16 cellular contexts compared by ENCODE assay signal in genomic region chr2:215635788-215636139, GRCh38.
DNase-seq lines count a peak whose midpoint lies in the region; ATAC-seq and TF ChIP-seq lines count a peak whose summit lies in the region.
"Had no signal": no experiment of that assay in that cellular context is flagged by ENCODE, and none has a peak within 500 bp of the region (broad histone marks: within the 10 kb centered on the region; RNA-seq: fewer than 3 reads in every experiment).

No MANE protein-coding gene starts in this region.

- DNase-seq in COLO829 (ENCODE audit: low spot score): peak; percentile 14
- peak; percentile 64 for DNase-seq in M059J (ENCODE audit: low read depth)
- no peak for DNase-seq in left lung
- DNase-seq in NCI-H2081 (lab: John Stamatoyannopoulos, UW): no peak
- DNase-seq in SW 1271 (lab: John Stamatoyannopoulos, UW): no peak
- DNase-seq in NCI-H146 (lab: John Stamatoyannopoulos, UW): no peak
- DNase-seq in GM19240 (ENCODE audit: insufficient read length, low spot score): no peak
- DNase-seq: activated CD4-positive, CD25-positive, alpha-beta regulatory T cell; activated T-cell treated with anti-CD3 and anti-CD28 coated beads, Interleukin-2, amount 50 U/mL, for 72 hours; aorta; CD8-positive, alpha-beta T cell; immature natural killer cell; naive B cell; NCI-H1105 had no signal

- H3K36me3 Mint-ChIP-seq in dendritic cell treated with granulocyte-macrophage colony-stimulating factor and Interleukin-4, amounts not matched to agents 40 ng/mL and 50 ng/mL, for 4 days (ENCODE audit: low read depth): peaks cover 16% of the 10 kb centered on the region
- H3K36me3 Mint-ChIP-seq: CD8-positive, alpha-beta T cell had no signal

- H3K9me3 ChIP-seq in left lung: peaks cover 0 to 27% of the 10 kb centered on the region in 2 donors
- H3K9me3 ChIP-seq: SJSA1 had no signal

- peaks cover 68% of the 10 kb centered on the region for H3K9me3 Mint-ChIP-seq in dendritic cell treated with granulocyte-macrophage colony-stimulating factor and Interleukin-4, amounts not matched to agents 40 ng/mL and 50 ng/mL, for 4 days

- H3K4me1 ChIP-seq in left lung: peaks cover 0 to 6% of the 10 kb centered on the region in 2 donors
- H3K4me1 ChIP-seq: SJSA1 had no signal

- intact Hi-C loops in dendritic cell treated with granulocyte-macrophage colony-stimulating factor and Interleukin-4, amounts not matched to agents 40 ng/mL and 50 ng/mL, for 4 days (cut with micrococcal nuclease): no loop called here
- intact Hi-C loops in left lung (cut with DNase I): no loop called here

- no peaks in the 10 kb centered on the region for H3K36me3 ChIP-seq in left lung
- H3K36me3 ChIP-seq: SJSA1 had no signal

- H3K4me3 Mint-ChIP-seq in dendritic cell treated with granulocyte-macrophage colony-stimulating factor and Interleukin-4, amounts not matched to agents 40 ng/mL and 50 ng/mL, for 4 days: no peak overlapping the region
- H3K4me3 Mint-ChIP-seq: activated T-cell treated with anti-CD3 and anti-CD28 coated beads, Interleukin-2, amount 50 U/mL, for 72 hours; CD8-positive, alpha-beta T cell; immature natural killer cell; naive B cell had no signal

- H3K4me1 Mint-ChIP-seq in dendritic cell treated with granulocyte-macrophage colony-stimulating factor and Interleukin-4, amounts not matched to agents 40 ng/mL and 50 ng/mL, for 4 days (ENCODE audit: low read depth): peaks cover 7% of the 10 kb centered on the region
- H3K4me1 Mint-ChIP-seq: immature natural killer cell, naive B cell had no signal

- no peaks in the 10 kb centered on the region for H3K27me3 ChIP-seq in left lung
- H3K27me3 ChIP-seq: SJSA1 had no signal

- peaks cover 25% of the 10 kb centered on the region for H3K27me3 Mint-ChIP-seq in dendritic cell treated with granulocyte-macrophage colony-stimulating factor and Interleukin-4, amounts not matched to agents 40 ng/mL and 50 ng/mL, for 4 days

- no peak overlapping the region for H3K4me3 ChIP-seq in left lung
- H3K4me3 ChIP-seq: SJSA1 had no signal

- peak overlapping the region; percentile 16 for H3K27ac Mint-ChIP-seq in dendritic cell treated with granulocyte-macrophage colony-stimulating factor and Interleukin-4, amounts not matched to agents 40 ng/mL and 50 ng/mL, for 4 days
- H3K27ac Mint-ChIP-seq: activated T-cell treated with anti-CD3 and anti-CD28 coated beads, Interleukin-2, amount 50 U/mL, for 72 hours; CD8-positive, alpha-beta T cell; immature natural killer cell; naive B cell had no signal

- no peak overlapping the region for H3K27ac ChIP-seq in left lung
- H3K27ac ChIP-seq: SJSA1 had no signal

- TF ChIP-seq CTCF in left lung (IDR thresholded peaks at IDR 0.05): no peak

- peak; percentile 96 for ATAC-seq in left lung
- ATAC-seq: activated T-cell treated with anti-CD3 and anti-CD28 coated beads, Interleukin-2, amount 50 U/mL, for 72 hours; CD8-positive, alpha-beta T cell had no signal

Comparison
In these comparisons a context has a peak if more than half of its experiments do, and no peak if none do; other contexts are left out.
1. DNase-seq: peak in COLO829 (single experiment) and M059J (single experiment); none in left lung (0 of 2), NCI-H2081 (0 of 2), SW 1271 (0 of 2), NCI-H146 (single experiment) and GM19240 (single experiment).